7 cellular contexts compared by ENCODE assay signal in genomic region chr1:44824392-44824791, GRCh38. TPM values are rescaled to one million over a fixed set of nuclear protein-coding genes. Genes with fewer than 3 reads are reported as not detected.
A peak's percentile ranks its signal among the peaks of the same experiment; 100 is the strongest.
DNase-seq lines count a peak whose midpoint lies in the region; ATAC-seq, FAIRE-seq and TF ChIP-seq lines count a peak whose summit lies in the region.
"Not testable (repeated sequence)": the region's sequence is repeated elsewhere in the genome, so short reads cannot be mapped to it uniquely, and the experiment has no call there.
"Had no signal": no experiment of that assay in that cellular context is flagged by ENCODE, and none has a peak within 500 bp of the region (broad histone marks: within the 10 kb centered on the region; RNA-seq: fewer than 3 reads in every experiment).

No MANE protein-coding gene starts in this region.

- H3K4me2 ChIP-seq in HepG2 (ENCODE audit: low read depth, low read length) = not testable (repeated sequence)

- H3K4me3 Mint-ChIP-seq in chondrocyte (ENCODE audit: unreplicated experiment) = not testable (repeated sequence)

- CTCF ChIA-PET in HEK293 (lab: Yijun Ruan, JAX) = interaction anchor here (0.6 to 1.4 kb wide), 2 partner anchors 10 to 95 kb away, joined by 4 read pairs; no protein-coding TSS in a partner anchor
- CTCF ChIA-PET in HepG2 (lab: Yijun Ruan, JAX; ENCODE audit: low intra/inter-chr PET ratio, low total read pairs) = not testable (repeated sequence)

- WGBS in HepG2 (ENCODE audit: low lambda C conversion rate) = 98% methylated on average over 6 of the region's 6 CpGs
- WGBS in spleen, 5 donors = 92 to 95% (median 93%) methylated on average over 6 of the region's 6 CpGs

- H3K36me3 ChIP-seq in HEK293 (ENCODE audit: control insufficient read depth in 2 of 2, insufficient read depth in 1 of 2, low read length in 2 of 2) = peaks cover 0 to 25% of the 10 kb centered on the region in 2 experiments; a peak in 1 of 3 replicates
- H3K36me3 ChIP-seq in HepG2 (replicated peaks in 1 of 2; ENCODE audit: control insufficient read depth in 1 of 2, insufficient read depth in 2 of 2, low read length in 2 of 2); spleen: not testable (repeated sequence)

- not testable (repeated sequence) for H3K4me1 ChIP-seq in HEK293 (ENCODE audit: control insufficient read depth, insufficient read depth, low read length)
- H3K4me1 ChIP-seq in HepG2 (ENCODE audit: insufficient read depth, low read length) (peaks cover 47% of the 10 kb centered on the region), spleen (peaks cover 8 to 38% (median 26%) of the 10 kb centered on the region in 6 donors)

- BruUV-seq in HepG2 (replicated peaks; lab: Mats Ljungman, UMichigan) = not testable (repeated sequence)

- not testable (repeated sequence) for FAIRE-seq in HepG2 (lab: Jason Lieb, UNC)

- H2AFZ ChIP-seq in HepG2 (ENCODE audit: low read length) = not testable (repeated sequence)

- intact Hi-C loops in HepG2 (cut with micrococcal nuclease; ENCODE audit: unreplicated experiment) = loop anchor here (10.0 kb wide), 1 partner anchor 480 kb away; no protein-coding TSS in a partner anchor
- intact Hi-C loops in spleen (cut with DNase I; ENCODE audit: low total_unique reads) = loop anchor here (5.0 kb wide), 1 partner anchor 37 kb away; the partner anchor contains the start of gene BEST4

- not testable (repeated sequence) for H3K27me3 Mint-ChIP-seq in chondrocyte (ENCODE audit: low read depth)

- not testable (repeated sequence) for H3K9me3 ChIP-seq in HEK293 (ENCODE audit: control insufficient read depth, insufficient read depth, low read depth, low read length); HepG2 (ENCODE audit: low read length); spleen

- not testable (repeated sequence) for ATAC-seq in HepG2

- H3K79me2 ChIP-seq in HepG2 (ENCODE audit: insufficient read depth, low read length) = not testable (repeated sequence)

- in situ Hi-C loops in HepG2 (cut with HindIII; ENCODE audit: extremely low pct_ligation_motif_present, low pct_unique_long_range_greater_than_20kb) = not testable (repeated sequence)

- TF ChIP-seq EP300 in HepG2 (IDR thresholded peaks at IDR 0.05; ENCODE audit: low read depth in 2 of 2, low read length in 2 of 2); HepG2 (CRISPR knock-in tag; IDR thresholded peaks at IDR 0.05; ENCODE audit: borderline replicate concordance): not testable (repeated sequence)

- H3K9me3 Mint-ChIP-seq in chondrocyte (ENCODE audit: low read depth) = not testable (repeated sequence)

- not testable (repeated sequence) for H3K27ac ChIP-seq in HEK293 (ENCODE audit: extremely low read depth, low read depth, low read length); HepG2 (ENCODE audit: extremely low read length, insufficient read depth, low read length); spleen

- H3K9ac ChIP-seq in HepG2 (ENCODE audit: insufficient read depth, low read depth, low read length) = not testable (repeated sequence)

- POLR2A ChIA-PET in HEK293 (lab: Yijun Ruan, JAX) = interaction anchor here (0.6 kb wide), 1 partner anchor 18 kb away, joined by 3 read pairs; no protein-coding TSS in a partner anchor
- POLR2A ChIA-PET in HepG2 (lab: Yijun Ruan, JAX) = interaction anchor here (11.3 kb wide), 1 partner anchor 15 kb away, joined by 570 read pairs; the partner anchor contains the start of genes BTBD19 and DYNLT4

- H3K4me3 ChIP-seq in HEK293 (ENCODE audit: low read depth, low read length); HepG2 (replicated peaks in 1 of 3; ENCODE audit: insufficient read depth in 1 of 3, low read depth in 2 of 3, low read length in 3 of 3); spleen: not testable (repeated sequence)

- TF ChIP-seq POLR2A in HepG2 (IDR thresholded peaks at IDR 0.05; ENCODE audit: insufficient read depth in 1 of 2, low read depth in 2 of 2, low read length in 2 of 2); spleen (IDR thresholded peaks at IDR 0.05): not testable (repeated sequence)

- peaks cover 10% of the 10 kb centered on the region for H3K4me1 Mint-ChIP-seq in chondrocyte (ENCODE audit: low read depth)

- H3K27me3 ChIP-seq in HepG2 (ENCODE audit: control insufficient read depth in 1 of 2, insufficient read depth in 2 of 2, low read length in 2 of 2); spleen (replicated peaks in 1 of 7): not testable (repeated sequence)

- not testable (repeated sequence) for H3K27ac Mint-ChIP-seq in chondrocyte (ENCODE audit: unreplicated experiment)

- H4K20me1 ChIP-seq in HepG2 (ENCODE audit: insufficient read depth, low read length) = not testable (repeated sequence)

- DNase-seq in activated effector memory CD4-positive, alpha-beta T cell treated with anti-CD3 and anti-CD28 coated beads, Interleukin-2, amount 50 U/mL, for 16 hours = peak; percentile 31
- DNase-seq in chondrocyte (ENCODE audit: low spot score) (peak; percentile 17), spleen (peak; percentile 19)
- not testable (repeated sequence) for DNase-seq in HepG2 (ENCODE audit: low spot score)

- not testable (repeated sequence) for TF ChIP-seq CTCF in HEK293 (tag by site-specific recombination; IDR thresholded peaks at IDR 0.05); chondrocyte (IDR thresholded peaks at IDR 0.05); HepG2 (CRISPR knock-in tag; IDR thresholded peaks at IDR 0.05); spleen (IDR thresholded peaks at IDR 0.05 in 8 of 11, conservative IDR thresholded peaks at IDR 0.05 in 3 of 11)

- not testable (repeated sequence) for H3K36me3 Mint-ChIP-seq in chondrocyte (ENCODE audit: low read depth)

- not testable (repeated sequence) for TF ChIP-seq RAD21 in HepG2 (CRISPR knock-in tag; IDR thresholded peaks at IDR 0.05)

RNA-seq across cellular contexts. Expression of gene BTBD19, which starts 16.1 kb away (rescaled TPM):
- 43.4 to 46.5 TPM (median 44.1 TPM) in 3 replicates for total RNA-seq in chondrocyte
- 1.0 and 2.7 TPM in 2 replicates for total RNA-seq in HepG2 (2016; rRNA removed; fragmentation: Illumina TruSeq; extraction: Trizol)
- total RNA-seq in HepG2 (2016; cell fraction: cytosol; rRNA removed; fragmentation: Illumina TruSeq; extraction: Trizol; ENCODE audit: low read depth) = 0.51 and 0.97 TPM in 2 replicates
- total RNA-seq in HepG2 (2016; cell fraction: insoluble cytoplasmic fraction; rRNA removed; fragmentation: Illumina TruSeq; extraction: Trizol) = 0.62 and 3.0 TPM in 2 replicates
- 0.87 and 1.1 TPM in 2 replicates for total RNA-seq in HepG2 (2016; cell fraction: membrane; rRNA removed; fragmentation: Illumina TruSeq; extraction: Trizol)
- 3.1 and 5.3 TPM in 2 replicates for total RNA-seq in HepG2 (2016; cell fraction: nucleus; rRNA removed; fragmentation: Illumina TruSeq; extraction: Trizol)
- polyA plus RNA-seq in HepG2 (2011; rRNA removed) = 6.7 and 8.8 TPM in 2 replicates
- polyA plus RNA-seq in HepG2 (2011; cell fraction: cytosol; rRNA removed) = 1.8 and 2.0 TPM in 2 replicates
- 38.3 and 42.2 TPM in 2 replicates for polyA plus RNA-seq in HepG2 (2011; cell fraction: nucleus; rRNA removed)
- 2.6 and 2.7 TPM in 2 replicates for polyA plus RNA-seq in HepG2 (2012)
- polyA plus RNA-seq in HepG2 (2016; cell fraction: cytosol; fragmentation: Illumina TruSeq; extraction: Trizol; ENCODE audit: low read depth) = 0.37 and 0.49 TPM in 2 replicates
- 0.70 and 1.9 TPM in 2 replicates for polyA plus RNA-seq in HepG2 (2016; cell fraction: insoluble cytoplasmic fraction; fragmentation: Illumina TruSeq; extraction: Trizol; ENCODE audit: low read depth)
- 0.30 and 0.79 TPM in 2 replicates for polyA plus RNA-seq in HepG2 (2016; cell fraction: membrane; fragmentation: Illumina TruSeq; extraction: Trizol; ENCODE audit: low read depth)
- polyA plus RNA-seq in HepG2 (2016; cell fraction: nucleus; fragmentation: Illumina TruSeq; extraction: Trizol; ENCODE audit: insufficient read depth, low read depth) = 10.8 and 15.7 TPM in 2 replicates
- polyA minus RNA-seq in HepG2 (2011; rRNA and poly(A)+ RNA removed; ENCODE audit: low replicate concordance) = 1.2 and 11.3 TPM in 2 replicates
- 1.8 and 2.0 TPM in 2 replicates for polyA minus RNA-seq in HepG2 (2011; cell fraction: cytosol; rRNA and poly(A)+ RNA removed)
- polyA minus RNA-seq in HepG2 (2011; cell fraction: nucleus; rRNA and poly(A)+ RNA removed) = 12.0 and 16.5 TPM in 2 replicates
- total RNA-seq in spleen = 10 to 100 TPM in 1 of 7 donors, 1 to 10 TPM in 6; 2.8 to 11.9 (median 7.3) TPM
- polyA plus RNA-seq in spleen = 1 to 10 TPM in 2 of 3 donors, under 1 TPM in 1; 0.73 to 5.5 (median 1.1) TPM

RNA-seq across cellular contexts. Expression of gene DYNLT4, which starts 17.2 kb away (rescaled TPM):
- total RNA-seq in chondrocyte (not detected in 3 replicates), HepG2 (2016; rRNA removed; fragmentation: Illumina TruSeq; extraction: Trizol) (0.77 TPM in 1 of 2 replicates, not detected in the other), spleen (1 to 10 TPM in 2 of 7 donors, under 1 TPM in 2, not detected in 3; 0.82 to 2.1 (median 1.1) TPM)
- 0.91 and 2.1 TPM in 2 replicates for total RNA-seq in HepG2 (2016; cell fraction: cytosol; rRNA removed; fragmentation: Illumina TruSeq; extraction: Trizol; ENCODE audit: low read depth)
- 0.93 TPM in 1 of 2 replicates, not detected in the other for total RNA-seq in HepG2 (2016; cell fraction: insoluble cytoplasmic fraction; rRNA removed; fragmentation: Illumina TruSeq; extraction: Trizol)
- 2.0 and 2.1 TPM in 2 replicates for total RNA-seq in HepG2 (2016; cell fraction: membrane; rRNA removed; fragmentation: Illumina TruSeq; extraction: Trizol)
- 0.91 and 2.1 TPM in 2 replicates for total RNA-seq in HepG2 (2016; cell fraction: nucleus; rRNA removed; fragmentation: Illumina TruSeq; extraction: Trizol)
- polyA plus RNA-seq in HepG2 (2011; rRNA removed) (not detected in 2 replicates), spleen (under 1 TPM; 0.15 to 0.58 (median 0.22) TPM)
- 0.25 TPM in 1 of 2 replicates, not detected in the other for polyA plus RNA-seq in HepG2 (2011; cell fraction: cytosol; rRNA removed)
- polyA plus RNA-seq in HepG2 (2011; cell fraction: nucleus; rRNA removed) = 0.55 and 1.4 TPM in 2 replicates
- polyA plus RNA-seq in HepG2 (2012) = not detected in 2 replicates
- not detected in 2 replicates for polyA plus RNA-seq in HepG2 (2016; cell fraction: cytosol; fragmentation: Illumina TruSeq; extraction: Trizol; ENCODE audit: low read depth)
- polyA plus RNA-seq in HepG2 (2016; cell fraction: insoluble cytoplasmic fraction; fragmentation: Illumina TruSeq; extraction: Trizol; ENCODE audit: low read depth) = not detected in 2 replicates
- polyA plus RNA-seq in HepG2 (2016; cell fraction: membrane; fragmentation: Illumina TruSeq; extraction: Trizol; ENCODE audit: low read depth) = not detected in 2 replicates
- polyA plus RNA-seq in HepG2 (2016; cell fraction: nucleus; fragmentation: Illumina TruSeq; extraction: Trizol; ENCODE audit: insufficient read depth, low read depth) = not detected in 2 replicates
- 3.7 TPM in 1 of 2 replicates, not detected in the other for polyA minus RNA-seq in HepG2 (2011; rRNA and poly(A)+ RNA removed; ENCODE audit: low replicate concordance)
- polyA minus RNA-seq in HepG2 (2011; cell fraction: cytosol; rRNA and poly(A)+ RNA removed) = 0.88 TPM in 1 of 2 replicates, not detected in the other
- polyA minus RNA-seq in HepG2 (2011; cell fraction: nucleus; rRNA and poly(A)+ RNA removed) = 3.4 and 10.9 TPM in 2 replicates
- total RNA-seq: A172, Caco-2 had no signal

RNA-seq across cellular contexts. Expression of gene PTCH2, which starts 18.7 kb away (rescaled TPM):
- total RNA-seq in chondrocyte = 1.3 to 2.0 TPM (median 1.3 TPM) in 3 replicates
- total RNA-seq in HepG2 (2016; rRNA removed; fragmentation: Illumina TruSeq; extraction: Trizol) = 0.18 and 0.60 TPM in 2 replicates
- 1.0 and 1.3 TPM in 2 replicates for total RNA-seq in HepG2 (2016; cell fraction: cytosol; rRNA removed; fragmentation: Illumina TruSeq; extraction: Trizol; ENCODE audit: low read depth)
- total RNA-seq in HepG2 (2016; cell fraction: insoluble cytoplasmic fraction; rRNA removed; fragmentation: Illumina TruSeq; extraction: Trizol) = 0.36 and 0.52 TPM in 2 replicates
- total RNA-seq in HepG2 (2016; cell fraction: membrane; rRNA removed; fragmentation: Illumina TruSeq; extraction: Trizol) = 0.45 and 0.46 TPM in 2 replicates
- 1.3 and 2.2 TPM in 2 replicates for total RNA-seq in HepG2 (2016; cell fraction: nucleus; rRNA removed; fragmentation: Illumina TruSeq; extraction: Trizol)
- 1.5 and 1.7 TPM in 2 replicates for polyA plus RNA-seq in HepG2 (2011; rRNA removed)
- 0.90 and 1.3 TPM in 2 replicates for polyA plus RNA-seq in HepG2 (2011; cell fraction: cytosol; rRNA removed)
- 5.9 and 6.6 TPM in 2 replicates for polyA plus RNA-seq in HepG2 (2011; cell fraction: nucleus; rRNA removed)
- 1.0 and 1.1 TPM in 2 replicates for polyA plus RNA-seq in HepG2 (2012)
- polyA plus RNA-seq in HepG2 (2016; cell fraction: cytosol; fragmentation: Illumina TruSeq; extraction: Trizol; ENCODE audit: low read depth) = 0.27 and 0.43 TPM in 2 replicates
- 0.28 and 0.33 TPM in 2 replicates for polyA plus RNA-seq in HepG2 (2016; cell fraction: insoluble cytoplasmic fraction; fragmentation: Illumina TruSeq; extraction: Trizol; ENCODE audit: low read depth)
- 0.42 and 0.57 TPM in 2 replicates for polyA plus RNA-seq in HepG2 (2016; cell fraction: membrane; fragmentation: Illumina TruSeq; extraction: Trizol; ENCODE audit: low read depth)
- polyA plus RNA-seq in HepG2 (2016; cell fraction: nucleus; fragmentation: Illumina TruSeq; extraction: Trizol; ENCODE audit: insufficient read depth, low read depth) = 2.9 and 3.2 TPM in 2 replicates
- polyA minus RNA-seq in HepG2 (2011; rRNA and poly(A)+ RNA removed; ENCODE audit: low replicate concordance) = 0.26 and 1.5 TPM in 2 replicates
- polyA minus RNA-seq in HepG2 (2011; cell fraction: cytosol; rRNA and poly(A)+ RNA removed) = 2.2 and 2.5 TPM in 2 replicates
- polyA minus RNA-seq in HepG2 (2011; cell fraction: nucleus; rRNA and poly(A)+ RNA removed) = 1.2 and 1.3 TPM in 2 replicates
- 1 to 10 TPM; 1.0 to 1.5 (median 1.2) TPM for total RNA-seq in spleen
- polyA plus RNA-seq in spleen = 1 to 10 TPM in 2 of 3 donors, under 1 TPM in 1; 0.56 to 1.6 (median 1.3) TPM
- total RNA-seq: A172 had no signal

RNA-seq across cellular contexts. Expression of gene PLK3, which starts 24.2 kb away (rescaled TPM):
- total RNA-seq in chondrocyte = 24.2 to 30.0 TPM (median 29.0 TPM) in 3 replicates
- 4.5 and 9.8 TPM in 2 replicates for total RNA-seq in HepG2 (2016; rRNA removed; fragmentation: Illumina TruSeq; extraction: Trizol)
- 10.4 and 10.6 TPM in 2 replicates for total RNA-seq in HepG2 (2016; cell fraction: cytosol; rRNA removed; fragmentation: Illumina TruSeq; extraction: Trizol; ENCODE audit: low read depth)
- total RNA-seq in HepG2 (2016; cell fraction: insoluble cytoplasmic fraction; rRNA removed; fragmentation: Illumina TruSeq; extraction: Trizol) = 3.0 and 11.4 TPM in 2 replicates
- 7.7 and 8.3 TPM in 2 replicates for total RNA-seq in HepG2 (2016; cell fraction: membrane; rRNA removed; fragmentation: Illumina TruSeq; extraction: Trizol)
- total RNA-seq in HepG2 (2016; cell fraction: nucleus; rRNA removed; fragmentation: Illumina TruSeq; extraction: Trizol) = 14.5 and 18.3 TPM in 2 replicates
- polyA plus RNA-seq in HepG2 (2011; rRNA removed) = 16.9 and 23.4 TPM in 2 replicates
- 7.7 and 8.3 TPM in 2 replicates for polyA plus RNA-seq in HepG2 (2011; cell fraction: cytosol; rRNA removed)
- polyA plus RNA-seq in HepG2 (2011; cell fraction: nucleus; rRNA removed) = 101 and 106 TPM in 2 replicates
- polyA plus RNA-seq in HepG2 (2012) = 4.3 and 8.5 TPM in 2 replicates
- polyA plus RNA-seq in HepG2 (2016; cell fraction: cytosol; fragmentation: Illumina TruSeq; extraction: Trizol; ENCODE audit: low read depth) = 2.2 and 2.4 TPM in 2 replicates
- 5.2 and 6.6 TPM in 2 replicates for polyA plus RNA-seq in HepG2 (2016; cell fraction: insoluble cytoplasmic fraction; fragmentation: Illumina TruSeq; extraction: Trizol; ENCODE audit: low read depth)
- polyA plus RNA-seq in HepG2 (2016; cell fraction: membrane; fragmentation: Illumina TruSeq; extraction: Trizol; ENCODE audit: low read depth) = 3.1 and 3.6 TPM in 2 replicates
- polyA plus RNA-seq in HepG2 (2016; cell fraction: nucleus; fragmentation: Illumina TruSeq; extraction: Trizol; ENCODE audit: insufficient read depth, low read depth) = 41.8 and 43.4 TPM in 2 replicates
- polyA minus RNA-seq in HepG2 (2011; rRNA and poly(A)+ RNA removed; ENCODE audit: low replicate concordance) = 10.1 and 27.4 TPM in 2 replicates
- polyA minus RNA-seq in HepG2 (2011; cell fraction: cytosol; rRNA and poly(A)+ RNA removed) = 5.1 and 11.4 TPM in 2 replicates
- polyA minus RNA-seq in HepG2 (2011; cell fraction: nucleus; rRNA and poly(A)+ RNA removed) = 37.5 and 48.6 TPM in 2 replicates
- 10 to 100 TPM; 22.0 to 51.7 (median 33.1) TPM for total RNA-seq in spleen
- polyA plus RNA-seq in spleen = 10 to 100 TPM; 14.7 to 24.6 (median 24.3) TPM

RNA-seq across cellular contexts. Expression of gene BEST4, which starts 36.4 kb away (rescaled TPM):
- total RNA-seq in chondrocyte (0.19 to 0.37 TPM (median 0.33 TPM) in 3 replicates), HepG2 (2016; rRNA removed; fragmentation: Illumina TruSeq; extraction: Trizol) (1.4 TPM in 2 replicates), spleen (under 1 TPM in 4 of 7 donors, not detected in 3; 0.16 to 0.61 (median 0.30) TPM)
- total RNA-seq in HepG2 (2016; cell fraction: cytosol; rRNA removed; fragmentation: Illumina TruSeq; extraction: Trizol; ENCODE audit: low read depth) = 0.40 and 0.62 TPM in 2 replicates
- total RNA-seq in HepG2 (2016; cell fraction: insoluble cytoplasmic fraction; rRNA removed; fragmentation: Illumina TruSeq; extraction: Trizol) = 1.4 and 1.5 TPM in 2 replicates
- total RNA-seq in HepG2 (2016; cell fraction: membrane; rRNA removed; fragmentation: Illumina TruSeq; extraction: Trizol) = 1.0 TPM in 2 replicates
- total RNA-seq in HepG2 (2016; cell fraction: nucleus; rRNA removed; fragmentation: Illumina TruSeq; extraction: Trizol) = 0.63 and 1.2 TPM in 2 replicates
- polyA plus RNA-seq in HepG2 (2011; rRNA removed) (0.71 and 0.77 TPM in 2 replicates), spleen (under 1 TPM; 0.32 to 0.89 (median 0.80) TPM)
- polyA plus RNA-seq in HepG2 (2011; cell fraction: cytosol; rRNA removed) = 0.91 and 1.0 TPM in 2 replicates
- 0.93 and 1.1 TPM in 2 replicates for polyA plus RNA-seq in HepG2 (2011; cell fraction: nucleus; rRNA removed)
- polyA plus RNA-seq in HepG2 (2012) = 1.1 and 1.4 TPM in 2 replicates
- polyA plus RNA-seq in HepG2 (2016; cell fraction: cytosol; fragmentation: Illumina TruSeq; extraction: Trizol; ENCODE audit: low read depth) = 0.60 and 0.74 TPM in 2 replicates
- 2.0 TPM in 2 replicates for polyA plus RNA-seq in HepG2 (2016; cell fraction: insoluble cytoplasmic fraction; fragmentation: Illumina TruSeq; extraction: Trizol; ENCODE audit: low read depth)
- 0.73 and 0.86 TPM in 2 replicates for polyA plus RNA-seq in HepG2 (2016; cell fraction: membrane; fragmentation: Illumina TruSeq; extraction: Trizol; ENCODE audit: low read depth)
- 1.5 and 1.8 TPM in 2 replicates for polyA plus RNA-seq in HepG2 (2016; cell fraction: nucleus; fragmentation: Illumina TruSeq; extraction: Trizol; ENCODE audit: insufficient read depth, low read depth)
- polyA minus RNA-seq in HepG2 (2011; rRNA and poly(A)+ RNA removed; ENCODE audit: low replicate concordance) = 0.26 and 0.35 TPM in 2 replicates
- 0.59 and 0.62 TPM in 2 replicates for polyA minus RNA-seq in HepG2 (2011; cell fraction: cytosol; rRNA and poly(A)+ RNA removed)
- polyA minus RNA-seq in HepG2 (2011; cell fraction: nucleus; rRNA and poly(A)+ RNA removed) = 0.25 and 0.52 TPM in 2 replicates
- total RNA-seq: Caco-2 had no signal
